Comparison of ENCODE assay signal across 17 cellular contexts in genomic region chrX:150856101-150856500, GRCh38. TPM values are rescaled to one million over a fixed set of nuclear protein-coding genes. Genes with fewer than 3 reads are reported as not detected.
DNase-seq lines count a peak whose midpoint lies in the region; ATAC-seq, FAIRE-seq and TF ChIP-seq lines count a peak whose summit lies in the region.
"Had no signal": no experiment of that assay in that cellular context is flagged by ENCODE, and none has a peak within 500 bp of the region (broad histone marks: within the 10 kb centered on the region; RNA-seq: fewer than 3 reads in every experiment).

No MANE protein-coding gene starts in this region.

- no peaks in the 10 kb centered on the region for H3K27me3 ChIP-seq in astrocyte (ENCODE audit: insufficient read depth, low read length)
- H3K27me3 ChIP-seq in foreskin keratinocyte: no peaks in the 10 kb centered on the region
- no peaks in the 10 kb centered on the region for H3K27me3 ChIP-seq in left ventricle myocardium inferior (ENCODE audit: low read depth)
- no peaks in the 10 kb centered on the region for H3K27me3 ChIP-seq in brain microvascular endothelial cell (replicated peaks)
- H3K27me3 ChIP-seq: SJSA1 had no signal

- peak; percentile 56 for ATAC-seq in foreskin keratinocyte

- H2AFZ ChIP-seq in astrocyte (ENCODE audit: low read depth, low read length): no peak overlapping the region

- H3K9ac ChIP-seq in astrocyte (ENCODE audit: low read length): no peak overlapping the region

- DNase-seq in M059J (ENCODE audit: low read depth) (peak; percentile 48), astrocyte (ENCODE audit: low read depth) (peak; percentile 58), foreskin keratinocyte (peak; percentile 66 to 83), renal cortical epithelial cell (ENCODE audit: low read depth) (peak; percentile 18), left ventricle myocardium inferior (no peak), NCI-H2107 (lab: John Stamatoyannopoulos, UW) (no peak), brain microvascular endothelial cell (no peak)
- DNase-seq: CD4-positive, alpha-beta memory T cell; Karpas-422; NCI-H1417; NCI-H2029 treated with DMSO at 0.1 percent for 48 hours; NCI-H2227 treated with DMSO at 0.1 percent for 48 hours; NCI-H526 had no signal

- H3K79me2 ChIP-seq in astrocyte (ENCODE audit: insufficient read depth, low read length): no peaks in the 10 kb centered on the region

- H4K20me1 ChIP-seq in astrocyte (ENCODE audit: insufficient read depth, low read length): no peaks in the 10 kb centered on the region

- H3K36me3 ChIP-seq in astrocyte (ENCODE audit: insufficient read depth, low read length) (no peaks in the 10 kb centered on the region), left ventricle myocardium inferior (no peaks in the 10 kb centered on the region), brain microvascular endothelial cell (replicated peaks) (no peaks in the 10 kb centered on the region)
- H3K36me3 ChIP-seq: HAP-1, SJSA1 had no signal

- H3K27ac ChIP-seq in astrocyte (ENCODE audit: low read depth, low read length) (no peak overlapping the region), foreskin keratinocyte (no peak overlapping the region), left ventricle myocardium inferior (replicated peaks) (no peak overlapping the region), brain microvascular endothelial cell (no peak overlapping the region)
- H3K27ac ChIP-seq: RWPE1, SJSA1 had no signal

- H3K4me1 ChIP-seq in astrocyte (ENCODE audit: insufficient read depth, low read length): no peaks in the 10 kb centered on the region
- H3K4me1 ChIP-seq in foreskin keratinocyte: no peaks in the 10 kb centered on the region
- no peaks in the 10 kb centered on the region for H3K4me1 ChIP-seq in left ventricle myocardium inferior
- H3K4me1 ChIP-seq: HAP-1, SJSA1 had no signal

- no peak overlapping the region for H3K4me3 ChIP-seq in astrocyte (ENCODE audit: insufficient read depth, low read depth, low read length)
- H3K4me3 ChIP-seq in left ventricle myocardium inferior: no peak overlapping the region
- no peak overlapping the region for H3K4me3 ChIP-seq in brain microvascular endothelial cell (ENCODE audit: low read depth, low read length)
- H3K4me3 ChIP-seq: HAP-1, SJSA1 had no signal

- no peaks in the 10 kb centered on the region for H3K27me3 Mint-ChIP-seq in astrocyte (ENCODE audit: low read depth, unreplicated experiment)
- H3K27me3 Mint-ChIP-seq: B cell; CD4-positive, alpha-beta memory T cell had no signal

- H3K9me3 ChIP-seq in astrocyte (ENCODE audit: insufficient read depth, low read depth, low read length) (no peaks in the 10 kb centered on the region), left ventricle myocardium inferior (replicated peaks) (peaks cover 23% of the 10 kb centered on the region)
- H3K9me3 ChIP-seq: HAP-1, SJSA1 had no signal

- H3K27ac Mint-ChIP-seq in astrocyte (ENCODE audit: unreplicated experiment): peak overlapping the region; percentile 86
- H3K27ac Mint-ChIP-seq: B cell; CD4-positive, alpha-beta memory T cell had no signal

- H3K4me3 Mint-ChIP-seq in astrocyte (ENCODE audit: unreplicated experiment): no peak overlapping the region
- H3K4me3 Mint-ChIP-seq: B cell; CD4-positive, alpha-beta memory T cell had no signal

- in situ Hi-C loops in brain microvascular endothelial cell (cut with HindIII; ENCODE audit: low pct_ligation_motif_present, low sequenced_read_pairs): no loop called here

- H3K36me3 Mint-ChIP-seq in astrocyte (ENCODE audit: low read depth, unreplicated experiment): peaks cover 8% of the 10 kb centered on the region

- TF ChIP-seq CTCF in astrocyte (IDR thresholded peaks at IDR 0.05; ENCODE audit: insufficient read depth, low read depth, low read length): no peak
- TF ChIP-seq CTCF in foreskin keratinocyte (conservative IDR thresholded peaks at IDR 0.05): no peak
- no peak for TF ChIP-seq CTCF in left ventricle myocardium inferior (IDR thresholded peaks at IDR 0.05; ENCODE audit: borderline replicate concordance)
- no peak for TF ChIP-seq CTCF in brain microvascular endothelial cell (IDR thresholded peaks at IDR 0.05; ENCODE audit: low read depth, low read length, missing control alignments)

- intact Hi-C loops in left ventricle myocardium inferior (cut with micrococcal nuclease): no loop called here

- H3K4me1 Mint-ChIP-seq in astrocyte (ENCODE audit: low read depth, unreplicated experiment): no peaks in the 10 kb centered on the region
- H3K4me1 Mint-ChIP-seq: B cell had no signal

- no peak overlapping the region for H3K4me2 ChIP-seq in astrocyte (ENCODE audit: low read length)

- no peak for FAIRE-seq in astrocyte (lab: Jason Lieb, UNC)

- H3K9me3 Mint-ChIP-seq in astrocyte (ENCODE audit: unreplicated experiment): peaks cover 6% of the 10 kb centered on the region

RNA-seq across cellular contexts. Expression of gene CD99L2, which starts 42.4 kb away (rescaled TPM):
- total RNA-seq in M059J (2014; rRNA removed; shearing (Covaris generic)): 73.6 and 91.4 TPM in 2 replicates
- total RNA-seq in astrocyte (38.4 and 41.2 TPM in 2 replicates), foreskin keratinocyte (11.2 and 12.1 TPM in 2 replicates), renal cortical epithelial cell (16.7 and 47.5 TPM in 2 replicates), left ventricle myocardium inferior (68.1 TPM)
- 7.0 and 8.6 TPM in 2 replicates for polyA plus RNA-seq in foreskin keratinocyte

Comparison
In these comparisons a context has a peak if more than half of its experiments do, and no peak if none do; other contexts are left out.
1. DNase-seq: peak in M059J (single experiment), astrocyte (single experiment), foreskin keratinocyte (2 of 2) and renal cortical epithelial cell (single experiment); none in left ventricle myocardium inferior (single experiment), NCI-H2107 (single experiment) and brain microvascular endothelial cell (single experiment).